ENCODE assay signal across 8 cellular contexts in genomic region chr3:16885948-16886683, GRCh38. TPM values are rescaled to one million over a fixed set of nuclear protein-coding genes. Genes with fewer than 3 reads are reported as not detected.
DNase-seq lines count a peak whose midpoint lies in the region; ATAC-seq and TF ChIP-seq lines count a peak whose summit lies in the region.

No MANE protein-coding gene starts in this region.

- H3K27ac ChIP-seq in left ventricle myocardium inferior (replicated peaks), result peak overlapping the region; percentile 96
- peak overlapping the region in 1 of 2 donors; percentile 79 for H3K27ac ChIP-seq in thoracic aorta

- TF ChIP-seq CTCF in left ventricle myocardium inferior (IDR thresholded peaks at IDR 0.05; ENCODE audit: borderline replicate concordance) (no peak), thoracic aorta (IDR thresholded peaks at IDR 0.05) (no peak)

- H3K9me3 ChIP-seq in left ventricle myocardium inferior (replicated peaks) (no peaks in the 10 kb centered on the region), thoracic aorta (no peaks in the 10 kb centered on the region)

- H3K4me1 ChIP-seq in left ventricle myocardium inferior, result peaks cover 88% of the 10 kb centered on the region
- H3K4me1 ChIP-seq in thoracic aorta (ENCODE audit: control insufficient read depth in 1 of 2, low read depth in 2 of 2), result peaks cover 17 to 72% of the 10 kb centered on the region in 2 donors

- no peaks in the 10 kb centered on the region for H3K27me3 Mint-ChIP-seq in activated naive CD8-positive, alpha-beta T cell treated with anti-CD3 and anti-CD28 coated beads for 36 hours

- no peak for DNase-seq in left ventricle myocardium inferior
- DNase-seq in Right ventricle myocardium inferior (ENCODE audit: missing footprints), result no peak
- no peak for DNase-seq in activated naive CD8-positive, alpha-beta T cell treated with anti-CD3 and anti-CD28 coated beads for 36 hours
- no peak for DNase-seq in left lobe of liver (ENCODE audit: low spot score)
- no peak for DNase-seq in thoracic aorta (ENCODE audit: low spot score)
- no peak for DNase-seq in hippocampal formation (lab: John Stamatoyannopoulos, UW)
- DNase-seq in iPS-NIHi7 (ENCODE audit: extremely low spot score), result no peak

- H3K27me3 ChIP-seq in left ventricle myocardium inferior (ENCODE audit: low read depth), result no peaks in the 10 kb centered on the region
- H3K27me3 ChIP-seq in thoracic aorta (replicated peaks; ENCODE audit: insufficient read depth), result no peaks in the 10 kb centered on the region

- H3K36me3 ChIP-seq in left ventricle myocardium inferior (no peaks in the 10 kb centered on the region), thoracic aorta (no peaks in the 10 kb centered on the region)

- peaks cover 42% of the 10 kb centered on the region for H3K4me1 Mint-ChIP-seq in activated naive CD8-positive, alpha-beta T cell treated with anti-CD3 and anti-CD28 coated beads for 36 hours

- ATAC-seq in Right ventricle myocardium inferior (no peak), left lobe of liver (peak; percentile 16), thoracic aorta (ENCODE audit: insufficient number of reproducible peaks, low FRiP score, low read depth) (no peak), GM18520 (IDR thresholded peaks at IDR 0.05; ENCODE audit: unreplicated experiment) (no peak)

- intact Hi-C loops in left ventricle myocardium inferior (cut with micrococcal nuclease), result no loop called here
- intact Hi-C loops in Right ventricle myocardium inferior (cut with DNase I), result loop anchor here (2.0 to 5.0 kb wide), 5 partner anchors 13 to 284 kb away; no protein-coding TSS in a partner anchor

- no peaks in the 10 kb centered on the region for H3K9me3 Mint-ChIP-seq in activated naive CD8-positive, alpha-beta T cell treated with anti-CD3 and anti-CD28 coated beads for 36 hours

- peak overlapping the region; percentile 92 for H3K27ac Mint-ChIP-seq in activated naive CD8-positive, alpha-beta T cell treated with anti-CD3 and anti-CD28 coated beads for 36 hours

- peak overlapping the region; percentile 92 for H3K4me3 ChIP-seq in left ventricle myocardium inferior
- H3K4me3 ChIP-seq in thoracic aorta, result peak overlapping the region; percentile 84

- peak overlapping the region; percentile 83 for H3K4me3 Mint-ChIP-seq in activated naive CD8-positive, alpha-beta T cell treated with anti-CD3 and anti-CD28 coated beads for 36 hours

- H3K36me3 Mint-ChIP-seq in activated naive CD8-positive, alpha-beta T cell treated with anti-CD3 and anti-CD28 coated beads for 36 hours, result peaks cover 4% of the 10 kb centered on the region

RNA-seq across cellular contexts. Expression of gene PLCL2, which starts 1.4 kb away (rescaled TPM):
- total RNA-seq in left ventricle myocardium inferior (48.1 TPM), Right ventricle myocardium inferior (72.9 TPM), left lobe of liver (5.6 TPM), thoracic aorta (10 to 100 TPM in 1 of 2 donors, 1 to 10 TPM in 1; 6.9 to 17.1 TPM)
- total RNA-seq in activated naive CD8-positive, alpha-beta T cell treated with anti-CD3 and anti-CD28 coated beads for 36 hours, result 10 to 100 TPM; 19.1 to 19.6 TPM
